19 cellular contexts compared by ENCODE assay signal in genomic region chr7:47000561-47000960, GRCh38.
"Had no signal": no experiment of that assay in that cellular context is flagged by ENCODE, and none has a peak within 500 bp of the region (broad histone marks: within the 10 kb centered on the region; RNA-seq: fewer than 3 reads in every experiment).

No MANE protein-coding gene starts in this region.

- H3K4me3 Mint-ChIP-seq: naive thymus-derived CD8-positive, alpha-beta T cell; stimulated activated naive CD8-positive, alpha-beta T cell treated with anti-CD3 and anti-CD28 coated beads, Interleukin-15, amount 100 ng/mL, for 72 hours; T-helper 1 cell treated with Interleukin-12 subunit alpha and Interleukin-12 subunit beta and Interleukin-4 antibody, amounts not matched to agents 30 μg/mL and 1 μg/mL, for 36 hours had no signal

- H3K4me1 Mint-ChIP-seq: naive thymus-derived CD8-positive, alpha-beta T cell; stimulated activated naive CD8-positive, alpha-beta T cell treated with anti-CD3 and anti-CD28 coated beads, Interleukin-15, amount 100 ng/mL, for 72 hours had no signal

- DNase-seq: activated CD4-positive, alpha-beta T cell treated with anti-CD3 and anti-CD28 coated beads, Interleukin-2, amount 50 U/mL, for 4 hours; activated CD4-positive, CD25-positive, alpha-beta regulatory T cell treated with anti-CD3 and anti-CD28 coated beads, Interleukin-2, amount 50 U/mL, for 72 hours; activated gamma-delta T cell treated with Interleukin-2 at 50 U/mL for 16 hours; amniotic stem cell; dermis blood vessel endothelial cell; effector memory CD4-positive, alpha-beta T cell; gastrocnemius medialis; heart right ventricle; mesendoderm; naive thymus-derived CD8-positive, alpha-beta T cell; ovary; psoas muscle; small intestine; stimulated activated CD4-positive, alpha-beta T cell treated with anti-CD3 and anti-CD28 coated beads, Interleukin-15, amount 100 ng/mL, for 24 hours; stimulated activated CD4-positive, alpha-beta T cell treated with anti-CD3 and anti-CD28 coated beads, Interleukin-2, amount 100 ng/mL, for 48 hours; stimulated activated naive CD8-positive, alpha-beta T cell treated with anti-CD3 and anti-CD28 coated beads, Interleukin-15, amount 100 ng/mL, for 72 hours; trophoblast cell had no signal

- H3K27ac Mint-ChIP-seq: activated naive CD4-positive, alpha-beta T cell treated with anti-CD3 and anti-CD28 coated beads, Interleukin-2, amount 50 U/mL, for 72 hours; naive thymus-derived CD8-positive, alpha-beta T cell; stimulated activated naive CD8-positive, alpha-beta T cell treated with anti-CD3 and anti-CD28 coated beads, Interleukin-15, amount 100 ng/mL, for 72 hours; T-helper 1 cell treated with Interleukin-12 subunit alpha and Interleukin-12 subunit beta and Interleukin-4 antibody, amounts not matched to agents 30 μg/mL and 1 μg/mL, for 36 hours had no signal

- H3K27me3 ChIP-seq: gastrocnemius medialis, heart right ventricle had no signal

- H3K9me3 ChIP-seq: gastrocnemius medialis, heart right ventricle, ovary, psoas muscle had no signal

- H3K36me3 ChIP-seq: gastrocnemius medialis, heart right ventricle, ovary had no signal

- H3K9me3 Mint-ChIP-seq: stimulated activated naive CD8-positive, alpha-beta T cell treated with anti-CD3 and anti-CD28 coated beads, Interleukin-15, amount 100 ng/mL, for 72 hours; T-helper 1 cell treated with Interleukin-12 subunit alpha and Interleukin-12 subunit beta and Interleukin-4 antibody, amounts not matched to agents 30 μg/mL and 1 μg/mL, for 36 hours had no signal

- H3K4me3 ChIP-seq: gastrocnemius medialis, heart right ventricle, ovary, psoas muscle had no signal

- H3K4me1 ChIP-seq: gastrocnemius medialis, psoas muscle had no signal

- H3K27me3 Mint-ChIP-seq: stimulated activated naive CD8-positive, alpha-beta T cell treated with anti-CD3 and anti-CD28 coated beads, Interleukin-15, amount 100 ng/mL, for 72 hours had no signal

- H3K36me3 Mint-ChIP-seq: activated naive CD4-positive, alpha-beta T cell treated with anti-CD3 and anti-CD28 coated beads, Interleukin-2, amount 50 U/mL, for 72 hours; naive thymus-derived CD8-positive, alpha-beta T cell had no signal

- H3K27ac ChIP-seq: gastrocnemius medialis, heart right ventricle, ovary, psoas muscle had no signal
